ENCODE assay signal across 8 cellular contexts in the genomic region with DNA sequence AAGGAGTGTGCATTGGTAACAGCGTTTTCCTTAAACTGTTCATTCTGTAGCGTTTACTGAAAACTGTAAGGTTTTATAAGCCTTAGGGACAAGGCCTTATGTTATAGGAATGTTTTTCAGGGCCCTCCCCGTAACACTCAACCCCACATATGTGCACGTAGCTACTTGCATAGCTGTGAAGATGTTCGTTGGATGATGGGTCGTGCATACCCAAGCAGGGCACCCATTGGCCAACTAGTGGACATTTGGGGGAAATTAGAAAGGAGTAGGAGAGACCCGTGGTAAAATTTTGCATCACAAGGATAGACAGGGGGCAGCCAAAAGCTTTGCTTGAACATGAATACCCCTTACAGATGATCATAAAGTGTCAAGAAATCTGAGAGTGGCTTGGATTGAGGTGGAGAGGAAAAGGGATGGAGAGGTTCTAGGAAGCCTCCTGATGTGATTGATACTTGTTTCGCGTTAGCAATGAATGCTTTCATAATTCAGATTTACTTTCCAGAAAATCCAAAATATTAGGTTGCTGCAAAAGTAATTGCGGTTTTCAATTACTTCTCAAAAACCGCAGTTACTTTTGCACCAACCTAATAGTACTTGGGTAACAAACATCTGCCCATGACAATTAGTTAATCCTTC. TPM values are rescaled to one million over a fixed set of nuclear protein-coding genes. Genes with fewer than 3 reads are reported as not detected.
A peak's percentile ranks its signal among the peaks of the same experiment; 100 is the strongest.
DNase-seq lines count a peak whose midpoint lies in the region; ATAC-seq and TF ChIP-seq lines count a peak whose summit lies in the region.

No MANE protein-coding gene starts in this region.

- WGBS in HUES64, result 21% methylated on average over 8 of the region's 11 CpGs
- 22 to 28% methylated on average over 10 to 11 of the region's 11 CpGs for WGBS in body of pancreas, 2 donors

- no peaks in the 10 kb centered on the region for H3K9me3 ChIP-seq in HUES64 (ENCODE audit: insufficient read depth, low read depth, low read length)
- H3K9me3 ChIP-seq in body of pancreas, result no peaks in the 10 kb centered on the region

- peak; percentile 26 for ATAC-seq in GM19468 (IDR thresholded peaks at IDR 0.05; ENCODE audit: extremely low read depth, unreplicated experiment)
- ATAC-seq in body of pancreas, result no peak
- peak; percentile 43 for ATAC-seq in sciatic nerve

- H3K4me1 ChIP-seq in HUES64 (ENCODE audit: insufficient read depth, low read length) (no peaks in the 10 kb centered on the region), body of pancreas (no peaks in the 10 kb centered on the region)

- intact Hi-C loops in body of pancreas (cut with DNase I), result no loop called here
- intact Hi-C loops in sciatic nerve (cut with DNase I), result no loop called here

- H3K4me3 ChIP-seq in HUES64 (ENCODE audit: low read length), result peak overlapping the region; percentile 88
- peak overlapping the region; percentile 79 to 87 for H3K4me3 ChIP-seq in body of pancreas

- peak overlapping the region; percentile 78 for H3K9ac ChIP-seq in HUES64 (ENCODE audit: low read depth, low read length)

- TF ChIP-seq POLR2A in body of pancreas (IDR thresholded peaks at IDR 0.05), result no peak

- peak; percentile 77 for DNase-seq in EH (ENCODE audit: low read depth)
- peak; percentile 73 for DNase-seq in RPMI8226
- DNase-seq in body of pancreas, result peak in 2 of 4 donors; percentile 11 to 18
- DNase-seq in iPS DF 19.7 (ENCODE audit: low read depth, low spot score), result peak; percentile 7
- no peak for DNase-seq in sciatic nerve (ENCODE audit: low spot score)
- no peak for DNase-seq in stimulated activated naive CD4-positive, alpha-beta T cell treated with Interleukin-2 at 50 U/mL for 16 hours (lab: John Stamatoyannopoulos, UW)

- H3K27me3 ChIP-seq in HUES64 (ENCODE audit: insufficient read depth, low read length) (no peaks in the 10 kb centered on the region), body of pancreas (no peaks in the 10 kb centered on the region)

- H3K27ac ChIP-seq in HUES64 (ENCODE audit: low read depth, low read length) (no peak overlapping the region), body of pancreas (peak overlapping the region in 1 of 4 donors; percentile 97)

- TF ChIP-seq CTCF in body of pancreas (IDR thresholded peaks at IDR 0.05), result peak in 1 of 7 experiments; percentile 40

- H3K36me3 ChIP-seq in HUES64 (ENCODE audit: insufficient read depth, low read length) (peaks cover 16% of the 10 kb centered on the region), body of pancreas (replicated peaks in 1 of 2; ENCODE audit: insufficient read depth in 1 of 2, low read depth in 2 of 2) (no peaks in the 10 kb centered on the region)

RNA-seq across cellular contexts. Expression of gene SEC61A2, which starts 0.9 kb away (rescaled TPM):
- polyA plus RNA-seq in HUES64 (2013, experiment 1 of 2), result 15.6 TPM
- polyA plus RNA-seq in HUES64 (2013, experiment 2 of 2), result 15.3 TPM
- total RNA-seq in body of pancreas, result 1 to 10 TPM in 1 of 2 donors, under 1 TPM in 1; 0.66 to 4.2 TPM
- total RNA-seq in sciatic nerve, result 18.3 TPM

Comparison
In these comparisons a context has a peak if more than half of its experiments do, and no peak if none do; other contexts are left out.
1. DNase-seq: peak in EH (single experiment), RPMI8226 (single experiment) and iPS DF 19.7 (single experiment); none in sciatic nerve (single experiment) and stimulated activated naive CD4-positive, alpha-beta T cell treated with Interleukin-2 at 50 U/mL for 16 hours (single experiment).